17 cellular contexts compared by ENCODE assay signal in the genomic region with DNA sequence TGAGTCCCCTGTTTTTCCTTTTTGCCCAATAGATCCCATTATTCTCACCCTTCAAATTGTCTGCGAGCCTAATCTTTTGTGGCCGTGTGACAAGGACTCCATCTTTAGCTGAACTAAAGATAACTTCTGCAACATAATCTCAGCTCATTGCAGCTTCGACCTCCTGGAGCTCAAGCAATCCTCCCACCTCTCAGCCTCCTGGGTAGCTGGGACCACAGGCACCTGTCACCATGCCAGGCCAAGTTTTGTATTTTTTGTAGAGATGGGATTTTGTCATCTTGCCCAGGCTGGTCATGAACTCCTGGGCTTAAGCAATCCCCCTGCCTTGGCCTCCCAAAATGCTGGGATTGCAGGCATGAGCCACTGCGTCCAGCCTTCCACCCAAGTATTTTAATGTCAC.
DNase-seq lines count a peak whose midpoint lies in the region; ATAC-seq and TF ChIP-seq lines count a peak whose summit lies in the region.
"Had no signal": no experiment of that assay in that cellular context is flagged by ENCODE, and none has a peak within 500 bp of the region (broad histone marks: within the 10 kb centered on the region; RNA-seq: fewer than 3 reads in every experiment).

No MANE protein-coding gene starts in this region.

- no peak for TF ChIP-seq CTCF in fibroblast of the aortic adventitia (IDR thresholded peaks at IDR 0.05; ENCODE audit: insufficient read depth, low read length)

- no peak for ATAC-seq in GM21360 (IDR thresholded peaks at IDR 0.05; ENCODE audit: unreplicated experiment)
- ATAC-seq: A549, HepG2 had no signal

- DNase-seq in Daoy (ENCODE audit: low read depth) = peak; percentile 10
- DNase-seq in M059J (ENCODE audit: low read depth) = peak; percentile 26
- DNase-seq in astrocyte of the hippocampus (ENCODE audit: low read depth, low spot score) = peak; percentile 22
- peak; percentile 8 for DNase-seq in fibroblast of the aortic adventitia (ENCODE audit: low read depth)
- DNase-seq in NCI-H774 (lab: John Stamatoyannopoulos, UW) = no peak
- DNase-seq in anterior cingulate cortex (lab: John Stamatoyannopoulos, UW) = no peak
- DNase-seq: AML-193; Caco-2; CD4-positive, alpha-beta T cell; DMS153; DMS79; GF-D8; GM23248; HFFc6 had no signal

- no peak overlapping the region for H3K4me3 ChIP-seq in fibroblast of the aortic adventitia (ENCODE audit: low read depth, low read length)
- H3K4me3 ChIP-seq: A549, GM23248 had no signal

Comparison
In these comparisons a context has a peak if more than half of its experiments do, and no peak if none do; other contexts are left out.
1. DNase-seq: peak in Daoy (single experiment), M059J (single experiment), astrocyte of the hippocampus (single experiment) and fibroblast of the aortic adventitia (single experiment); none in NCI-H774 (single experiment) and anterior cingulate cortex (0 of 58).